Comparison of ENCODE assay signal across 8 cellular contexts in the genomic region with DNA sequence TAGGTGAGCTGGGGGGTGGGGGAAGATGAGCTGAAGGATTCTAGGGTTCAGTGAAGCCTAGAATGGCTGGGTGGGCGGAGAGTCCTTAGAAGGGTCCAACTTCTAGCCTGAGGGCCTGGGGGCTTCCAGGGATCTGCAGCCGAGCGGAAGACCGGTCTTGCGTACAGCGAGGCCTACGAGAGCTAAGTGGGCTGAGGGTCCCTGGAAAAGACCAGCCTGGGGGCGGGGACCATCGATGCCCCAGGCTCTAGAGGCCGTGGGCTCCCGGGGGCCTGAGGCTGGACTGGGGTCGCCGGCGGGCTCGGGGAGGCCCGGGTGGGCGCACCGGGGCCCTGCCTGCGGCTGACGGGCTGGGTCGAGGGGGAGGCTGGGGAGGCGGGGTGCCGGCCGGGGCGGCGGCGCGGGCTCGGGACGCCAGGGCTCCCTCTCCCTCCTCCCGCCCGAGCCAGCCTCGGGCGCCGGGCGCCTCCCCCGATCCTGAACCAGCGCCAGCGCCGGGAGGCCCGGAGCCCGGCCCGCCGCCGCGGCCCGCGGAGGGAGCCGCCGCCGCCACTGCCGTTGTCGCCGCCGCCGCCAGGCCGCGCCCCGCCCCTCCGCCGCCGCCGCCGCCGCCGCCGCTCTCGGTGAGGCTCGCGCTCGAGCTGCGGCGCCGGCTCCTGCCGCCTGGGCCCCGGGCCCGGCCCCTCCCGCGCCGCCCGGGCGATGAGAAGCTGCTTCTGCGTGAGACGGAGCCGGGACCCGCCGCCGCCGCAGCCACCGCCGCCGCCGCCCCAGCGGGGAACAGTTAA. TPM values are rescaled to one million over a fixed set of nuclear protein-coding genes. Genes with fewer than 3 reads are reported as not detected.
DNase-seq lines count a peak whose midpoint lies in the region; ATAC-seq and TF ChIP-seq lines count a peak whose summit lies in the region.

A gene with protein sequence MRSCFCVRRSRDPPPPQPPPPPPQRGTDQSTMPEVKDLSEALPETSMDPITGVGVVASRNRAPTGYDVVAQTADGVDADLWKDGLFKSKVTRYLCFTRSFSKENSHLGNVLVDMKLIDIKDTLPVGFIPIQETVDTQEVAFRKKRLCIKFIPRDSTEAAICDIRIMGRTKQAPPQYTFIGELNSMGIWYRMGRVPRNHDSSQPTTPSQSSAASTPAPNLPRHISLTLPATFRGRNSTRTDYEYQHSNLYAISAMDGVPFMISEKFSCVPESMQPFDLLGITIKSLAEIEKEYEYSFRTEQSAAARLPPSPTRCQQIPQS (plus strand): TSS at position 602 of the 788 bp plus-strand sequence. CDS start 101 bp downstream, at position 703.

- peak within 1 kb of the TSS; percentile 75 to 77 for H3K27ac ChIP-seq in thoracic aorta

- peak; percentile 16 for DNase-seq in NCI-H226
- DNase-seq in activated T-helper 1 cell treated with anti-CD3 and anti-CD28 coated beads, Interleukin-2, amount 50 U/mL, for 16 hours (ENCODE audit: low read depth in 1 of 2, low spot score in 1 of 2): peak; percentile 9 to 36
- DNase-seq in fibroblast of mammary gland (ENCODE audit: low read depth): no peak
- no peak for DNase-seq in thoracic aorta (ENCODE audit: low spot score)
- DNase-seq in NCI-H1048 (lab: John Stamatoyannopoulos, UW): no peak

- H3K9ac ChIP-seq in ES-I3 (ENCODE audit: low read depth, low read length): peak within 1 kb of the TSS; percentile 50

- H3K9me3 ChIP-seq in ES-I3 (ENCODE audit: control insufficient read depth, insufficient read depth, low read length) (no peaks in the 10 kb centered on the region), thoracic aorta (peaks cover 6% of the 10 kb centered on the region)

- H3K4me3 ChIP-seq in fibroblast of mammary gland (ENCODE audit: control insufficient read depth, low read depth, low read length): peak within 1 kb of the TSS; percentile 48
- peak within 1 kb of the TSS; percentile 84 for H3K4me3 ChIP-seq in thoracic aorta

- H3K4me1 ChIP-seq in ES-I3 (ENCODE audit: insufficient read depth, low read length) (no peaks in the 10 kb centered on the region; the same call in 1 of the 2 replicates), thoracic aorta (ENCODE audit: control insufficient read depth in 1 of 2, low read depth in 2 of 2) (peaks cover 8 to 16% of the 10 kb centered on the region in 2 donors)

- H3K4me3 Mint-ChIP-seq in nephron: peak within 1 kb of the TSS; percentile 92 to 99 (median 97)

- no peaks in the 10 kb centered on the region for H3K27me3 ChIP-seq in thoracic aorta (replicated peaks; ENCODE audit: insufficient read depth)

- H3K36me3 Mint-ChIP-seq in nephron (ENCODE audit: low read depth): peaks cover 24% of the 10 kb centered on the region

- TF ChIP-seq CTCF in fibroblast of mammary gland (conservative IDR thresholded peaks at IDR 0.05; ENCODE audit: control insufficient read depth, insufficient read depth, low read depth, low read length) (no peak), nephron (IDR thresholded peaks at IDR 0.05; ENCODE audit: unreplicated experiment in 3 of 3) (no peak), thoracic aorta (IDR thresholded peaks at IDR 0.05) (no peak)

- H3K27ac Mint-ChIP-seq in nephron: peak within 1 kb of the TSS; percentile 99 to 100 (median 99)

- H3K9me3 Mint-ChIP-seq in nephron: peaks cover 20% of the 10 kb centered on the region

- ATAC-seq in thoracic aorta (ENCODE audit: insufficient number of reproducible peaks, low FRiP score, low read depth) (no peak), GM19328 (IDR thresholded peaks at IDR 0.05; ENCODE audit: unreplicated experiment) (no peak)

- H3K36me3 ChIP-seq in ES-I3 (ENCODE audit: insufficient read depth, low read length) (no peaks in the 10 kb centered on the region), thoracic aorta (no peaks in the 10 kb centered on the region)

- peaks cover 43% of the 10 kb centered on the region for H3K4me1 Mint-ChIP-seq in nephron

- no peaks in the 10 kb centered on the region for H3K27me3 Mint-ChIP-seq in nephron (ENCODE audit: low read depth)

RNA-seq across cellular contexts. Expression of the gene that starts here (rescaled TPM):
- total RNA-seq in thoracic aorta: 10 to 100 TPM; 18.4 to 21.7 TPM

Comparison
In these comparisons a context has a peak if more than half of its experiments do, and no peak if none do; other contexts are left out.
1. DNase-seq: peak in NCI-H226 (single experiment) and activated T-helper 1 cell treated with anti-CD3 and anti-CD28 coated beads, Interleukin-2, amount 50 U/mL, for 16 hours (2 of 2); none in fibroblast of mammary gland (single experiment), thoracic aorta (single experiment) and NCI-H1048 (single experiment).